In the genomic region with DNA sequence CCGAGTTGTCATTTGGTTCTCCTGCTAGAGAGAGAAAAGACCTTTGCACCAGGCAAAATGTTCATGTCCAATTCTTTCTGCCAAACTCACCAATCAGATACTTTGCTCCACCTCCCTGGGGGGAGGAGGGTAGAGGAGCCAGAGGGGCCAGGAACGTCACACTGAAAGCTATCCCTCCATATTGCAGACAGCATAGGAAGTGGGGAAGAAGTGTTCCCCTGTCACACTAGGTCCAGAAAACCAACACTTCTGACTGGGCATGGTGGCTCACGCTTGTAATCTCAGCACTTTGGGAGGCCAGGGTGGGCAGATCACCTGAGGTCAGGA, we compare ENCODE assay signal across 1 cellular context.
TF ChIP-seq lines count a peak whose summit lies in the region.

No MANE protein-coding gene starts in this region.

TF ChIP-seq in H1, 55 proteins besides CTCF, POLR2A, EP300 and RAD21:
- TF ChIP-seq MAFK (IDR thresholded peaks at IDR 0.05; ENCODE audit: low read depth, low read length) (no peak), EZH2 (IDR thresholded peaks at IDR 0.05; ENCODE audit: low read depth, low read length, severe bottlenecking) (no peak), SAP30 (IDR thresholded peaks at IDR 0.05; ENCODE audit: insufficient read depth, insufficient replicate concordance, low read length) (no peak), CBX5 (IDR thresholded peaks at IDR 0.05; ENCODE audit: low read depth, low read length) (no peak), CHD1 (IDR thresholded peaks at IDR 0.05; ENCODE audit: low read depth, low read length) (no peak), KDM4A (IDR thresholded peaks at IDR 0.05; ENCODE audit: low read depth, low read length, severe bottlenecking) (no peak), CEBPB (IDR thresholded peaks at IDR 0.05; ENCODE audit: low read depth, low read length) (no peak), POLR2AphosphoS5 (IDR thresholded peaks at IDR 0.05; ENCODE audit: low read depth, low read length) (no peak), SP1 (IDR thresholded peaks at IDR 0.05; ENCODE audit: low read depth, low read length) (no peak), MAX (IDR thresholded peaks at IDR 0.05) (no peak), POU5F1 (IDR thresholded peaks at IDR 0.05; ENCODE audit: low read depth, low read length) (no peak), RBBP5 (IDR thresholded peaks at IDR 0.05; ENCODE audit: borderline replicate concordance, low read depth, low read length) (no peak), RFX5 (IDR thresholded peaks at IDR 0.05; ENCODE audit: borderline replicate concordance, low read depth, low read length) (no peak)
- TF ChIP-seq, protein P1, sequence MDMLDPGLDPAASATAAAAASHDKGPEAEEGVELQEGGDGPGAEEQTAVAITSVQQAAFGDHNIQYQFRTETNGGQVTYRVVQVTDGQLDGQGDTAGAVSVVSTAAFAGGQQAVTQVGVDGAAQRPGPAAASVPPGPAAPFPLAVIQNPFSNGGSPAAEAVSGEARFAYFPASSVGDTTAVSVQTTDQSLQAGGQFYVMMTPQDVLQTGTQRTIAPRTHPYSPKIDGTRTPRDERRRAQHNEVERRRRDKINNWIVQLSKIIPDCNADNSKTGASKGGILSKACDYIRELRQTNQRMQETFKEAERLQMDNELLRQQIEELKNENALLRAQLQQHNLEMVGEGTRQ (IDR thresholded peaks at IDR 0.05; ENCODE audit: low read length): no peak
- TF ChIP-seq, protein P2, sequence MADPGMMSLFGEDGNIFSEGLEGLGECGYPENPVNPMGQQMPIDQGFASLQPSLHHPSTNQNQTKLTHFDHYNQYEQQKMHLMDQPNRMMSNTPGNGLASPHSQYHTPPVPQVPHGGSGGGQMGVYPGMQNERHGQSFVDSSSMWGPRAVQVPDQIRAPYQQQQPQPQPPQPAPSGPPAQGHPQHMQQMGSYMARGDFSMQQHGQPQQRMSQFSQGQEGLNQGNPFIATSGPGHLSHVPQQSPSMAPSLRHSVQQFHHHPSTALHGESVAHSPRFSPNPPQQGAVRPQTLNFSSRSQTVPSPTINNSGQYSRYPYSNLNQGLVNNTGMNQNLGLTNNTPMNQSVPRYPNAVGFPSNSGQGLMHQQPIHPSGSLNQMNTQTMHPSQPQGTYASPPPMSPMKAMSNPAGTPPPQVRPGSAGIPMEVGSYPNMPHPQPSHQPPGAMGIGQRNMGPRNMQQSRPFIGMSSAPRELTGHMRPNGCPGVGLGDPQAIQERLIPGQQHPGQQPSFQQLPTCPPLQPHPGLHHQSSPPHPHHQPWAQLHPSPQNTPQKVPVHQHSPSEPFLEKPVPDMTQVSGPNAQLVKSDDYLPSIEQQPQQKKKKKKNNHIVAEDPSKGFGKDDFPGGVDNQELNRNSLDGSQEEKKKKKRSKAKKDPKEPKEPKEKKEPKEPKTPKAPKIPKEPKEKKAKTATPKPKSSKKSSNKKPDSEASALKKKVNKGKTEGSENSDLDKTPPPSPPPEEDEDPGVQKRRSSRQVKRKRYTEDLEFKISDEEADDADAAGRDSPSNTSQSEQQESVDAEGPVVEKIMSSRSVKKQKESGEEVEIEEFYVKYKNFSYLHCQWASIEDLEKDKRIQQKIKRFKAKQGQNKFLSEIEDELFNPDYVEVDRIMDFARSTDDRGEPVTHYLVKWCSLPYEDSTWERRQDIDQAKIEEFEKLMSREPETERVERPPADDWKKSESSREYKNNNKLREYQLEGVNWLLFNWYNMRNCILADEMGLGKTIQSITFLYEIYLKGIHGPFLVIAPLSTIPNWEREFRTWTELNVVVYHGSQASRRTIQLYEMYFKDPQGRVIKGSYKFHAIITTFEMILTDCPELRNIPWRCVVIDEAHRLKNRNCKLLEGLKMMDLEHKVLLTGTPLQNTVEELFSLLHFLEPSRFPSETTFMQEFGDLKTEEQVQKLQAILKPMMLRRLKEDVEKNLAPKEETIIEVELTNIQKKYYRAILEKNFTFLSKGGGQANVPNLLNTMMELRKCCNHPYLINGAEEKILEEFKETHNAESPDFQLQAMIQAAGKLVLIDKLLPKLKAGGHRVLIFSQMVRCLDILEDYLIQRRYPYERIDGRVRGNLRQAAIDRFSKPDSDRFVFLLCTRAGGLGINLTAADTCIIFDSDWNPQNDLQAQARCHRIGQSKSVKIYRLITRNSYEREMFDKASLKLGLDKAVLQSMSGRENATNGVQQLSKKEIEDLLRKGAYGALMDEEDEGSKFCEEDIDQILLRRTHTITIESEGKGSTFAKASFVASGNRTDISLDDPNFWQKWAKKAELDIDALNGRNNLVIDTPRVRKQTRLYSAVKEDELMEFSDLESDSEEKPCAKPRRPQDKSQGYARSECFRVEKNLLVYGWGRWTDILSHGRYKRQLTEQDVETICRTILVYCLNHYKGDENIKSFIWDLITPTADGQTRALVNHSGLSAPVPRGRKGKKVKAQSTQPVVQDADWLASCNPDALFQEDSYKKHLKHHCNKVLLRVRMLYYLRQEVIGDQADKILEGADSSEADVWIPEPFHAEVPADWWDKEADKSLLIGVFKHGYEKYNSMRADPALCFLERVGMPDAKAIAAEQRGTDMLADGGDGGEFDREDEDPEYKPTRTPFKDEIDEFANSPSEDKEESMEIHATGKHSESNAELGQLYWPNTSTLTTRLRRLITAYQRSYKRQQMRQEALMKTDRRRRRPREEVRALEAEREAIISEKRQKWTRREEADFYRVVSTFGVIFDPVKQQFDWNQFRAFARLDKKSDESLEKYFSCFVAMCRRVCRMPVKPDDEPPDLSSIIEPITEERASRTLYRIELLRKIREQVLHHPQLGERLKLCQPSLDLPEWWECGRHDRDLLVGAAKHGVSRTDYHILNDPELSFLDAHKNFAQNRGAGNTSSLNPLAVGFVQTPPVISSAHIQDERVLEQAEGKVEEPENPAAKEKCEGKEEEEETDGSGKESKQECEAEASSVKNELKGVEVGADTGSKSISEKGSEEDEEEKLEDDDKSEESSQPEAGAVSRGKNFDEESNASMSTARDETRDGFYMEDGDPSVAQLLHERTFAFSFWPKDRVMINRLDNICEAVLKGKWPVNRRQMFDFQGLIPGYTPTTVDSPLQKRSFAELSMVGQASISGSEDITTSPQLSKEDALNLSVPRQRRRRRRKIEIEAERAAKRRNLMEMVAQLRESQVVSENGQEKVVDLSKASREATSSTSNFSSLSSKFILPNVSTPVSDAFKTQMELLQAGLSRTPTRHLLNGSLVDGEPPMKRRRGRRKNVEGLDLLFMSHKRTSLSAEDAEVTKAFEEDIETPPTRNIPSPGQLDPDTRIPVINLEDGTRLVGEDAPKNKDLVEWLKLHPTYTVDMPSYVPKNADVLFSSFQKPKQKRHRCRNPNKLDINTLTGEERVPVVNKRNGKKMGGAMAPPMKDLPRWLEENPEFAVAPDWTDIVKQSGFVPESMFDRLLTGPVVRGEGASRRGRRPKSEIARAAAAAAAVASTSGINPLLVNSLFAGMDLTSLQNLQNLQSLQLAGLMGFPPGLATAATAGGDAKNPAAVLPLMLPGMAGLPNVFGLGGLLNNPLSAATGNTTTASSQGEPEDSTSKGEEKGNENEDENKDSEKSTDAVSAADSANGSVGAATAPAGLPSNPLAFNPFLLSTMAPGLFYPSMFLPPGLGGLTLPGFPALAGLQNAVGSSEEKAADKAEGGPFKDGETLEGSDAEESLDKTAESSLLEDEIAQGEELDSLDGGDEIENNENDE (IDR thresholded peaks at IDR 0.05; ENCODE audit: insufficient replicate concordance, low read length): no peak
